11 cellular contexts compared by ENCODE assay signal in genomic region chr22:39234867-39235687, GRCh38. TPM values are rescaled to one million over a fixed set of nuclear protein-coding genes. Genes with fewer than 3 reads are reported as not detected.
DNase-seq lines count a peak whose midpoint lies in the region; ATAC-seq, FAIRE-seq and TF ChIP-seq lines count a peak whose summit lies in the region.
"Had no signal": no experiment of that assay in that cellular context is flagged by ENCODE, and none has a peak within 500 bp of the region (broad histone marks: within the 10 kb centered on the region; RNA-seq: fewer than 3 reads in every experiment).

No MANE protein-coding gene starts in this region.

- H3K4me1 ChIP-seq in lower lobe of right lung (peaks cover 89% of the 10 kb centered on the region), transverse colon (peaks cover 5 to 57% (median 41%) of the 10 kb centered on the region in 4 donors)

- no peak for FAIRE-seq in frontal cortex (lab: Jason Lieb, UNC)
- FAIRE-seq: colon, H54 had no signal

- peaks cover 7% of the 10 kb centered on the region for H3K27me3 ChIP-seq in lower lobe of right lung (ENCODE audit: low read depth)
- H3K27me3 ChIP-seq in transverse colon, result peaks cover 72% of the 10 kb centered on the region

- peak overlapping the region; percentile 3 for H3K4me3 ChIP-seq in lower lobe of right lung
- H3K4me3 ChIP-seq in transverse colon, result no peak overlapping the region

- WGBS in transverse colon (ENCODE audit: low coverage in 1 of 2), 2 donors, result 35 to 45% methylated on average over 4 to 24 of the region's 29 CpGs

- TF ChIP-seq POLR2A in transverse colon (IDR thresholded peaks at IDR 0.05), result no peak

- in situ Hi-C loops in transverse colon (cut with MboI; ENCODE audit: low pct_ligation_motif_present in 1 of 4, low pct_unique_long_range_greater_than_20kb in 1 of 4, low sequenced_read_pairs in 3 of 4), result no loop called here

- no peak for TF ChIP-seq CTCF in lower lobe of right lung (IDR thresholded peaks at IDR 0.05)
- no peak for TF ChIP-seq CTCF in transverse colon (IDR thresholded peaks at IDR 0.05)

- ATAC-seq in lower lobe of right lung, result peak; percentile 54 to 56
- ATAC-seq in HG02759 (IDR thresholded peaks at IDR 0.05; ENCODE audit: unreplicated experiment), result no peak
- no peak for ATAC-seq in GM19463 (IDR thresholded peaks at IDR 0.05; ENCODE audit: unreplicated experiment)

- H3K9me3 ChIP-seq in lower lobe of right lung (no peaks in the 10 kb centered on the region), transverse colon (no peaks in the 10 kb centered on the region)

- no peak for TF ChIP-seq EP300 in transverse colon (IDR thresholded peaks at IDR 0.05; ENCODE audit: low read depth)

- H3K36me3 ChIP-seq in lower lobe of right lung (peaks cover 19% of the 10 kb centered on the region), transverse colon (no peaks in the 10 kb centered on the region)

- H3K27ac ChIP-seq in lower lobe of right lung, result peak overlapping the region; percentile 77
- H3K27ac ChIP-seq in transverse colon, result peak overlapping the region; percentile 14 to 77 (median 57)

- intact Hi-C loops in lower lobe of right lung (cut with DNase I) (no loop called here), transverse colon (cut with DNase I; ENCODE audit: low total_unique reads) (no loop called here)

- DNase-seq in NCI-H2029 (lab: John Stamatoyannopoulos, UW), result peak; percentile 84
- no peak for DNase-seq in NCI-H2029 treated with DMSO at 0.1 percent for 48 hours (lab: John Stamatoyannopoulos, UW)
- peak; percentile 75 for DNase-seq in dermis blood vessel endothelial cell
- DNase-seq in lower lobe of right lung, result peak; percentile 72
- peak; percentile 63 for DNase-seq in transverse colon
- no peak for DNase-seq in frontal cortex (ENCODE audit: low spot score in 2 of 2)
- DNase-seq: activated CD4-positive, alpha-beta T cell treated with anti-CD3 and anti-CD28 coated beads for 48 hours had no signal

RNA-seq across cellular contexts. Expression of gene PDGFB, which starts 9.7 kb away (rescaled TPM):
- total RNA-seq in dermis blood vessel endothelial cell (75.7 and 80.1 TPM in 2 replicates), lower lobe of right lung (30.5 TPM), transverse colon (1 to 10 TPM; 2.7 to 7.5 (median 4.0) TPM), frontal cortex (2.0 TPM)

Comparison
In these comparisons a context has a peak if more than half of its experiments do, and no peak if none do; other contexts are left out.
1. DNase-seq: peak in NCI-H2029 (single experiment), dermis blood vessel endothelial cell (single experiment), lower lobe of right lung (single experiment) and transverse colon (single experiment); none in NCI-H2029 treated with DMSO at 0.1 percent for 48 hours (single experiment) and frontal cortex (0 of 2).
2. ATAC-seq: peak in lower lobe of right lung (2 of 2); none in HG02759 (single experiment) and GM19463 (single experiment).